8 cellular contexts compared by ENCODE assay signal in the genomic region with DNA sequence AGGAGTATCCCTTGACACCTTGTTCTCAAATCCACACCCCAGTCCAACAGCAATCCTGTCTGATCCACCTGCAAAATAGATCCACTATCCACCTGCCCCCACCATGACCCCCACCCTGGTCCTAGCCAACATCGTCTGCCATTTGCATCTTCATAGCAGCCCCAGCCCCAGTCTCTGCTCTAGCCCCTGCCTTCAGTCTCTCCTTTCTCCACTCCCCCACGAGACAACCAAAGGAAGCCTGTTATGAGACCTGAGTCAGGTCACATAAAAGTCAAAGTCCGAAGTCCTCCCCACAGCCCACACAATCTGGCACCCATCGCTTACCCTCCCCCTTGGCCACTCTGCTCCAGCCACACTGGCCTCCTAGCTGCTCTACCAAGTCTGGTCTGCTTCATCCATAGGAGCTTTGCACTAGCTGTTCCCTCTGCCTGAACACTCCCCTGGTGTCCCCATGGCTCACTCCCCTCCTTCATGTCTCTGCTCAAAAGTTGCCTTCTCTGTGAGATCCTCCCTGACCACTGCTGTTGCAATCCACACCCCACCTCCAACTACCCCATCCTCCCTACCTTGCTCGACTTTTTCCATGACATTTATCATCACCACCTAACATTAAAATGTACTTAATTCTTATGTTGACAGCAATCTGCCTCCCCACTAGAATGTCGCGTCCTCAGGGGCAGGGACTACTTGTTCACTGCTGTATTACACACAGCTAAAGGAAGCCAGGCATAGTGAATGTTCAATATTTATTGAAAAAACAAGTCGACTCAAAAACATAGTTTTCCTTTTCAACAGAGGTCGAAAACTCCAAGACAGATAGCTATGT. TPM values are rescaled to one million over a fixed set of nuclear protein-coding genes. Genes with fewer than 3 reads are reported as not detected.
DNase-seq lines count a peak whose midpoint lies in the region; ATAC-seq and TF ChIP-seq lines count a peak whose summit lies in the region.

No MANE protein-coding gene starts in this region.

- no peaks in the 10 kb centered on the region for H3K9me3 ChIP-seq in prostate gland

- ATAC-seq in foreskin keratinocyte (peak; percentile 0), GM18909 (IDR thresholded peaks at IDR 0.05; ENCODE audit: poor library complexity, unreplicated experiment) (no peak), GM21423 (IDR thresholded peaks at IDR 0.05; ENCODE audit: unreplicated experiment) (no peak), HG03469 (IDR thresholded peaks at IDR 0.05; ENCODE audit: unreplicated experiment) (no peak)

- H3K27me3 Mint-ChIP-seq in activated CD4-positive, alpha-beta memory T cell treated with anti-CD3 and anti-CD28 coated beads, Interleukin-2, amount 10 ng/mL, durations not matched to agents 7 days and 5 days: peaks cover 2% of the 10 kb centered on the region

- POLR2A ChIA-PET in activated CD4-positive, alpha-beta memory T cell treated with anti-CD3 and anti-CD28 coated beads, Interleukin-2, amount 10 ng/mL, durations not matched to agents 7 days and 5 days (lab: Charles Lee): interaction anchor here (0.7 to 2.4 kb wide), 11 partner anchors 7 to 289 kb away, joined by 3 to 175 read pairs (median 10); a partner anchor contains a TSS

- TF ChIP-seq POLR2A in prostate gland (IDR thresholded peaks at IDR 0.05): no peak

- peaks cover 8% of the 10 kb centered on the region in 2 donors for H3K36me3 ChIP-seq in prostate gland

- TF ChIP-seq CTCF in foreskin keratinocyte (conservative IDR thresholded peaks at IDR 0.05) (no peak), prostate gland (IDR thresholded peaks at IDR 0.05) (no peak)

- intact Hi-C loops in prostate gland (cut with DNase I): loop anchor here (1.0 to 5.0 kb wide), 2 partner anchors 13 to 69 kb away; a partner anchor contains a TSS

- H3K4me3 ChIP-seq in prostate gland: peak overlapping the region in 1 of 2 donors; percentile 75

- H3K4me1 ChIP-seq in foreskin keratinocyte (peaks cover 3% of the 10 kb centered on the region), prostate gland (replicated peaks) (no peaks in the 10 kb centered on the region)

- H3K27me3 ChIP-seq in foreskin keratinocyte (no peaks in the 10 kb centered on the region), prostate gland (replicated peaks; ENCODE audit: insufficient read depth) (no peaks in the 10 kb centered on the region)

- CTCF ChIA-PET in activated CD4-positive, alpha-beta memory T cell treated with anti-CD3 and anti-CD28 coated beads, Interleukin-2, amount 10 ng/mL, durations not matched to agents 7 days and 5 days (lab: Charles Lee): interaction anchor here (0.6 to 2.3 kb wide), 12 partner anchors 10 to 199 kb away, joined by 3 to 113 read pairs (median 10); a partner anchor contains a TSS

- H3K27ac ChIP-seq in foreskin keratinocyte (peak overlapping the region; percentile 18), prostate gland (peak overlapping the region; percentile 100)

- DNase-seq in activated T-cell treated with anti-CD3 and anti-CD28 coated beads for 1 hour (ENCODE audit: low read depth) (peak; percentile 37), activated T-cell treated with anti-CD3 and anti-CD28 coated beads for 4 hours (no peak), foreskin keratinocyte (no peak), prostate gland (ENCODE audit: low spot score) (peak; percentile 44)
- peak; percentile 40 for DNase-seq in activated CD4-positive, alpha-beta memory T cell treated with anti-CD3 and anti-CD28 coated beads, Interleukin-2, amount 10 ng/mL, durations not matched to agents 7 days and 5 days

- peaks cover 61% of the 10 kb centered on the region for H3K36me3 Mint-ChIP-seq in activated CD4-positive, alpha-beta memory T cell treated with anti-CD3 and anti-CD28 coated beads, Interleukin-2, amount 10 ng/mL, durations not matched to agents 7 days and 5 days (ENCODE audit: low read depth)

- H3K27ac Mint-ChIP-seq in activated CD4-positive, alpha-beta memory T cell treated with anti-CD3 and anti-CD28 coated beads, Interleukin-2, amount 10 ng/mL, durations not matched to agents 7 days and 5 days: peak overlapping the region; percentile 96

- H3K4me1 Mint-ChIP-seq in activated CD4-positive, alpha-beta memory T cell treated with anti-CD3 and anti-CD28 coated beads, Interleukin-2, amount 10 ng/mL, durations not matched to agents 7 days and 5 days: peaks cover 41% of the 10 kb centered on the region

- 17% methylated on average over 9 of the region's 9 CpGs for WGBS in prostate gland

- H3K4me3 Mint-ChIP-seq in activated CD4-positive, alpha-beta memory T cell treated with anti-CD3 and anti-CD28 coated beads, Interleukin-2, amount 10 ng/mL, durations not matched to agents 7 days and 5 days: peak overlapping the region; percentile 89

- no peaks in the 10 kb centered on the region for H3K9me3 Mint-ChIP-seq in activated CD4-positive, alpha-beta memory T cell treated with anti-CD3 and anti-CD28 coated beads, Interleukin-2, amount 10 ng/mL, durations not matched to agents 7 days and 5 days

RNA-seq across cellular contexts. Expression of a gene that starts 1.2 kb away (rescaled TPM):
- 10 to 100 TPM; 82.4 to 93.0 TPM for total RNA-seq in activated CD4-positive, alpha-beta memory T cell treated with anti-CD3 and anti-CD28 coated beads, Interleukin-2, amount 10 ng/mL, durations not matched to agents 7 days and 5 days
- 19.9 and 26.4 TPM in 2 replicates for total RNA-seq in foreskin keratinocyte
- polyA plus RNA-seq in foreskin keratinocyte: 8.4 and 14.0 TPM in 2 replicates
- total RNA-seq in prostate gland: 10 to 100 TPM; 14.4 to 21.1 TPM

RNA-seq across cellular contexts. Expression of a gene that starts 4.6 kb away (rescaled TPM):
- total RNA-seq in activated CD4-positive, alpha-beta memory T cell treated with anti-CD3 and anti-CD28 coated beads, Interleukin-2, amount 10 ng/mL, durations not matched to agents 7 days and 5 days: 100 to 1,000 TPM; 189 to 194 TPM
- total RNA-seq in foreskin keratinocyte (35.0 and 38.1 TPM in 2 replicates), prostate gland (100 to 1,000 TPM in 1 of 2 donors, 10 to 100 TPM in 1; 96.5 to 170 TPM)
- 44.5 and 56.1 TPM in 2 replicates for polyA plus RNA-seq in foreskin keratinocyte

RNA-seq across cellular contexts. Expression of a gene that starts 20.0 kb away (rescaled TPM):
- total RNA-seq in activated CD4-positive, alpha-beta memory T cell treated with anti-CD3 and anti-CD28 coated beads, Interleukin-2, amount 10 ng/mL, durations not matched to agents 7 days and 5 days: 10 to 100 TPM; 32.3 to 34.5 TPM
- 15.2 and 16.9 TPM in 2 replicates for total RNA-seq in foreskin keratinocyte
- 17.6 and 18.7 TPM in 2 replicates for polyA plus RNA-seq in foreskin keratinocyte
- total RNA-seq in prostate gland: 10 to 100 TPM; 50.2 to 56.4 TPM

RNA-seq across cellular contexts. Expression of a gene that starts 20.3 kb away (rescaled TPM):
- total RNA-seq in activated CD4-positive, alpha-beta memory T cell treated with anti-CD3 and anti-CD28 coated beads, Interleukin-2, amount 10 ng/mL, durations not matched to agents 7 days and 5 days: 10 to 100 TPM; 44.0 to 47.2 TPM
- total RNA-seq in foreskin keratinocyte (41.2 and 54.8 TPM in 2 replicates), prostate gland (10 to 100 TPM; 47.5 to 63.6 TPM)
- 47.2 and 55.4 TPM in 2 replicates for polyA plus RNA-seq in foreskin keratinocyte

RNA-seq across cellular contexts. Expression of a gene that starts 24.5 kb away (rescaled TPM):
- 1,000 to 10,000 TPM; 2,238 to 2,243 TPM for total RNA-seq in activated CD4-positive, alpha-beta memory T cell treated with anti-CD3 and anti-CD28 coated beads, Interleukin-2, amount 10 ng/mL, durations not matched to agents 7 days and 5 days
- 178 and 323 TPM in 2 replicates for total RNA-seq in foreskin keratinocyte
- polyA plus RNA-seq in foreskin keratinocyte: 2,748 and 2,922 TPM in 2 replicates
- 1,000 to 10,000 TPM; 1,162 to 1,716 TPM for total RNA-seq in prostate gland

Comparison
In these comparisons a context has a peak if more than half of its experiments do, and no peak if none do; other contexts are left out.
1. DNase-seq: peak in activated T-cell treated with anti-CD3 and anti-CD28 coated beads for 1 hour (single experiment), activated CD4-positive, alpha-beta memory T cell treated with anti-CD3 and anti-CD28 coated beads, Interleukin-2, amount 10 ng/mL, durations not matched to agents 7 days and 5 days (single experiment) and prostate gland (single experiment); none in activated T-cell treated with anti-CD3 and anti-CD28 coated beads for 4 hours (single experiment) and foreskin keratinocyte (0 of 2).